Comparison of ENCODE assay signal across 8 cellular contexts in the genomic region with DNA sequence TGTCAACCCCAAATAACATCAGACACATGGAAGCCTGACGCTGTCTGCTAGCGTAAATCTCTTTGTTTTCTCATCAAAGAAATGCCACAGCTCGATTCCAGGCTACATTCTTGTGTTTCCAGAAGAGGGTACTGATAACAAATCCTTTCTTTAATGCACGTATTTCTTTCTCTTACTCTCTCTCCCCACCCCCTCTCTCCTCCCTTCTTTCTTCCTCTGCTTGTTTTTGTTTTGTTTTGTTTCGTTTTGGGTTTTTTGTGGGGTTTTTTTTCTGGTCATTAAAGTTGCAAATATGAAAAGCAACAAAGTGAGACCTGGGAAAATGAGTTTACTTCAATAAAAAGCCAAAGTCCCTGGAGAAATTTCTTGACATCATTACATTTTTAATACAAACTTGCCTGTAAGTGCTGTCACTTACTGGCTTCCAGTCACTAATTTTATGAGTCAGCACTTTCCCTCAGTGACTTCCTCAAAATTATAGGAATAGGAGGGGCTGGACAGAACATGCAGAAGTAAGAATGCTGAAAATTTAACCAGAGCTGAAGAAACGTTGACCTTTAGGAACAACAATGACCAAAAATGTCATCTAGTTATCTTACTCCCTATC.
DNase-seq lines count a peak whose midpoint lies in the region; ATAC-seq and TF ChIP-seq lines count a peak whose summit lies in the region.

No MANE protein-coding gene starts in this region.

- in situ Hi-C loops in HAP-1 (cut with MboI; ENCODE audit: low sequenced_read_pairs), result loop anchor here (25.0 kb wide), 1 partner anchor 591 kb away; no protein-coding TSS in a partner anchor

- H3K9me3 Mint-ChIP-seq in chondrocyte (ENCODE audit: low read depth), result no peaks in the 10 kb centered on the region
- H3K9me3 Mint-ChIP-seq in memory B cell, result no peaks in the 10 kb centered on the region

- peaks cover 7% of the 10 kb centered on the region for H3K4me1 ChIP-seq in HAP-1

- no peaks in the 10 kb centered on the region for H3K36me3 ChIP-seq in HAP-1 (replicated peaks)

- DNase-seq in GM10248 (ENCODE audit: extremely low spot score) (no peak), HAP-1 (ENCODE audit: low spot score in 2 of 2) (peak; percentile 10 to 57), OCI-M1 (lab: John Stamatoyannopoulos, UW) (peak; percentile 94), chondrocyte (ENCODE audit: low spot score) (no peak), memory B cell (ENCODE audit: low spot score in 2 of 2) (peak in 1 of 2 donors; percentile 11), NCI-H187 (lab: John Stamatoyannopoulos, UW) (no peak), NCI-H2081 treated with DMSO at 0.1 percent for 48 hours (lab: John Stamatoyannopoulos, UW) (no peak), HPDE6-E6E7 (ENCODE audit: extremely low spot score) (no peak)

- peak overlapping the region; percentile 64 for H3K4me3 Mint-ChIP-seq in chondrocyte (ENCODE audit: unreplicated experiment)
- H3K4me3 Mint-ChIP-seq in memory B cell, result peak overlapping the region; percentile 73

- H3K4me3 ChIP-seq in HAP-1, result no peak overlapping the region

- ATAC-seq in memory B cell (ENCODE audit: low read depth), result peak; percentile 66

- no peaks in the 10 kb centered on the region for H3K27me3 Mint-ChIP-seq in chondrocyte (ENCODE audit: low read depth)
- no peaks in the 10 kb centered on the region for H3K27me3 Mint-ChIP-seq in memory B cell

- no peaks in the 10 kb centered on the region for H3K36me3 Mint-ChIP-seq in chondrocyte (ENCODE audit: low read depth)
- H3K36me3 Mint-ChIP-seq in memory B cell, result no peaks in the 10 kb centered on the region

- POLR2A ChIA-PET in GM10248 (lab: Yijun Ruan, JAX), result no interaction called here

- H3K27me3 ChIP-seq in HAP-1 (ENCODE audit: low read depth), result 0 out of 2 replicates have a peak, but pooled peaks cover 5% of the 10 kb centered on the region

- TF ChIP-seq CTCF in GM10248 (IDR thresholded peaks at IDR 0.05; ENCODE audit: control extremely low read depth, extremely low read depth, low read depth, missing control alignments) (peak; percentile 38), chondrocyte (IDR thresholded peaks at IDR 0.05) (peak; percentile 79)

- H3K4me1 Mint-ChIP-seq in chondrocyte (ENCODE audit: low read depth), result peaks cover 21% of the 10 kb centered on the region
- peaks cover 12% of the 10 kb centered on the region for H3K4me1 Mint-ChIP-seq in memory B cell

- H3K27ac Mint-ChIP-seq in chondrocyte (ENCODE audit: unreplicated experiment) (peak overlapping the region; percentile 89), memory B cell (peak overlapping the region; percentile 42)

- CTCF ChIA-PET in GM10248 (lab: Yijun Ruan, JAX), result interaction anchor here (1.1 to 1.4 kb wide), 2 partner anchors 120 to 591 kb away, joined by 4 read pairs; no protein-coding TSS in a partner anchor

- no peaks in the 10 kb centered on the region for H3K9me3 ChIP-seq in HAP-1

Comparison
In these comparisons a context has a peak if more than half of its experiments do, and no peak if none do; other contexts are left out.
1. DNase-seq: peak in HAP-1 (2 of 2) and OCI-M1 (single experiment); none in GM10248 (single experiment), chondrocyte (single experiment), NCI-H187 (0 of 2), NCI-H2081 treated with DMSO at 0.1 percent for 48 hours (single experiment) and HPDE6-E6E7 (single experiment).